16 cellular contexts compared by ENCODE assay signal in the genomic region with DNA sequence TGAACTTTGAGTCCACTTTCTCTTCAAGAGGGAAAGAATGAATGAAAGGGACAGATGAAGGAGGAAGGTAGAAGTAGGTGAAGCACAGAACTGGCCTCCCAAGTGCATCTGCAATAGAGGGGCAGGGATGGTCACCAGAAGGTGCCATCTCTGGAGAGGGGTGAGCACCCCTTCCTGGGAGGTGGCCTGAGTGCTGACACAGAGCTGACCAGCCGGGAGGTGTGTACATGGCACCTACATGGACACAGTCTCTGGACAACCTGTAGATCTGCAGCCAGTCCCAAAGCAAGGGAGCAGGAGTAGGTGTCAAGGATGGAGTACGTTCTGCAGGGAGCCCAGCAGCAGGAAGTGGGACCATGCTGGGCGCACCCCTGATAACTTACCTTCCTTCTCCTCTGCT.
DNase-seq lines count a peak whose midpoint lies in the region; ATAC-seq, FAIRE-seq and TF ChIP-seq lines count a peak whose summit lies in the region.
"Had no signal": no experiment of that assay in that cellular context is flagged by ENCODE, and none has a peak within 500 bp of the region (broad histone marks: within the 10 kb centered on the region; RNA-seq: fewer than 3 reads in every experiment).

No MANE protein-coding gene starts in this region.

- TF ChIP-seq CTCF in RWPE1 (conservative IDR thresholded peaks at IDR 0.05; ENCODE audit: low read depth) (no peak), bronchial epithelial cell (IDR thresholded peaks at IDR 0.05; ENCODE audit: insufficient read depth, low read length, severe bottlenecking) (no peak), GM20000 (IDR thresholded peaks at IDR 0.05; ENCODE audit: extremely low read depth, missing control alignments) (no peak)

- H3K4me3 ChIP-seq in bronchial epithelial cell (ENCODE audit: low read depth, low read length) (no peak overlapping the region), small intestine (ENCODE audit: low read depth in 1 of 2, low read length in 2 of 2) (no peak overlapping the region)
- H3K4me3 ChIP-seq: HAP-1 had no signal

- no peaks in the 10 kb centered on the region for H3K9me3 ChIP-seq in small intestine (ENCODE audit: control insufficient read depth, low read depth)
- H3K9me3 ChIP-seq: HAP-1 had no signal

- no peak for ATAC-seq in HG03097 (IDR thresholded peaks at IDR 0.05; ENCODE audit: low FRiP score, unreplicated experiment)

- H3K27me3 ChIP-seq in bronchial epithelial cell (ENCODE audit: control insufficient read depth, insufficient read depth, low read length) (no peaks in the 10 kb centered on the region), small intestine (ENCODE audit: control insufficient read depth in 2 of 2, insufficient read depth in 2 of 2, low read length in 2 of 2) (no peaks in the 10 kb centered on the region)

- 76 to 96% (median 87%) methylated on average over 3 of the region's 3 CpGs for WGBS in small intestine, 3 donors

- CTCF ChIA-PET in RWPE1 (lab: Yijun Ruan, JAX), result interaction anchor here (0.7 kb wide), 1 partner anchor 345 kb away, joined by 3 read pairs; no protein-coding TSS in a partner anchor

- H3K4me1 ChIP-seq in small intestine (ENCODE audit: control insufficient read depth in 2 of 2, insufficient read depth in 1 of 2, low read depth in 1 of 2, low read length in 1 of 2), result peaks cover 0 to 5% of the 10 kb centered on the region in 2 donors
- H3K4me1 ChIP-seq: HAP-1 had no signal

- FAIRE-seq in bronchial epithelial cell (lab: Jason Lieb, UNC), result peak; percentile 36
- FAIRE-seq in small intestine (lab: Jason Lieb, UNC), result no peak
- FAIRE-seq: GM12892, GM19239, H54 had no signal

- POLR2A ChIA-PET in RWPE1 (lab: Yijun Ruan, JAX; ENCODE audit: low non-redundant PET), result no interaction called here

- no peak for DNase-seq in RWPE1 (ENCODE audit: low spot score)
- no peak for DNase-seq in bronchial epithelial cell (ENCODE audit: low read depth)
- DNase-seq in small intestine, result peak; percentile 66
- DNase-seq in NCI-H1092 treated with DMSO at 0.1 percent for 48 hours (lab: John Stamatoyannopoulos, UW), result no peak
- no peak for DNase-seq in GM20000 (ENCODE audit: low spot score)
- DNase-seq: Calu3; CD4-positive, alpha-beta memory T cell; COR-L47; DMS53; GOT3; HFFc6 had no signal

- H3K36me3 ChIP-seq in bronchial epithelial cell (ENCODE audit: control insufficient read depth, insufficient read depth, low read length) (no peaks in the 10 kb centered on the region), small intestine (ENCODE audit: control insufficient read depth in 2 of 2, insufficient read depth in 2 of 2, low read length in 2 of 2) (no peaks in the 10 kb centered on the region)
- H3K36me3 ChIP-seq: HAP-1 had no signal

- H3K27ac ChIP-seq in RWPE1, result peak overlapping the region; percentile 100
- no peak overlapping the region for H3K27ac ChIP-seq in small intestine (ENCODE audit: low read depth in 1 of 2, low read length in 1 of 2)
